ENCODE assay signal across 26 cellular contexts in the genomic region with DNA sequence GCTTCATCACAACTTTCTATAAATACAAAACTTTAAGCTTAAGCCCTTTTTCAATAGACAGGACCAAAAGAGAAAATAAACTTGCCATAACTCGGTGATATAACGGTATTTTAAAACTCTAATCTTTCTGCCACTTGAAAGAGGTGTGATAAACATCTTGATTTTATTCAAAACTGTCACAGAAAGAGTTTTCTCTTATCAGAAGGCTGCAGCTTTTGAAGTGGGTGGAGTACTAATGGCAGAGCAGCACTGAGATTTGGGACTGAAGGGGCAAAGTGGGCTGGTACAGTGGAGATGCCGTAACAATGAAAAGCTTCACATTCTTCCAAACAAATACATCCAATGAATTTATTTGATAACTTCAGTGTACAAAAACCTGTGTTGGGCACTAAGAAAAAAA.
"Had no signal": no experiment of that assay in that cellular context is flagged by ENCODE, and none has a peak within 500 bp of the region (broad histone marks: within the 10 kb centered on the region; RNA-seq: fewer than 3 reads in every experiment).

No MANE protein-coding gene starts in this region.

- H3K27me3 ChIP-seq: stomach, testis, thyroid gland, tibial nerve, transverse colon, upper lobe of left lung, upper lobe of right lung, uterus, vagina had no signal

- H3K4me1 ChIP-seq: stomach, suprapubic skin, testis, thyroid gland, tibial nerve, transverse colon, upper lobe of left lung, upper lobe of right lung, uterus, vagina had no signal

- H3K27ac ChIP-seq: stomach, suprapubic skin, testis, thoracic aorta, thyroid gland, tibial nerve, transverse colon, upper lobe of left lung, upper lobe of right lung, uterus, vagina had no signal

- DNase-seq: stimulated activated CD4-positive, alpha-beta T cell treated with anti-CD3 and anti-CD28 coated beads, Interleukin-2, amount 100 ng/mL, for 48 hours; stimulated activated CD4-positive, alpha-beta T cell treated with anti-CD3 and anti-CD28 coated beads, Interleukin-4, amount 100 ng/mL, for 1 hour; stimulated activated CD4-positive, alpha-beta T cell treated with anti-CD3 and anti-CD28 coated beads, Interleukin-4, amount 100 ng/mL, for 24 hours; stimulated activated CD4-positive, alpha-beta T cell treated with anti-CD3 and anti-CD28 coated beads, Interleukin-4, amount 100 ng/mL, for 4 hours; stimulated activated CD8-positive, alpha-beta memory T cell treated with anti-CD3 and anti-CD28 coated beads, Interleukin-4, amount 100 ng/mL, for 48 hours; stimulated activated naive B cell treated with anti-CD40 and anti-IgM and Interleukin-4, amounts not matched to agents 10 μg/mL and 1 μg/mL and 100 μg/mL, for 72 hours; stimulated activated naive CD4-positive, alpha-beta T cell; stimulated activated naive CD4-positive, alpha-beta T cell treated with Interleukin-2 at 50 U/mL for 16 hours; stimulated activated naive CD8-positive, alpha-beta T cell treated with anti-CD3 and anti-CD28 coated beads, Interleukin-15, amount 100 ng/mL, for 72 hours; stimulated activated naive CD8-positive, alpha-beta T cell treated with anti-CD3 and anti-CD28 coated beads, Interleukin-15, Interleukin-2, amounts not matched to agents 100 U/mL and 50 U/mL, for 24 hours; stomach; substantia nigra; testis; thyroid gland; transverse colon; trophoblast cell; upper lobe of left lung; upper lobe of right lung; uterus had no signal

- H3K9me3 ChIP-seq: stomach, suprapubic skin, testis, thoracic aorta, thyroid gland, tibial nerve, transverse colon, upper lobe of left lung, upper lobe of right lung, uterus, vagina had no signal

- FAIRE-seq: urothelium cell line had no signal

- H3K4me3 ChIP-seq: stomach, suprapubic skin, testis, thoracic aorta, thyroid gland, tibial nerve, transverse colon, upper lobe of left lung, upper lobe of right lung, uterus, vagina had no signal

- ATAC-seq: stimulated activated effector memory CD8-positive, alpha-beta T cell treated with anti-CD3 and anti-CD28 coated beads, Interleukin-12 subunit alpha, Interleukin-12 subunit beta, amount 100 ng/mL, for 72 hours; stimulated activated memory B cell treated with anti-CD40 and anti-IgM and Interleukin-4, amounts not matched to agents 10 μg/mL and 1 μg/mL and 100 μg/mL, for 72 hours; stimulated activated naive B cell treated with anti-CD40 and anti-IgM and Interleukin-4, amounts not matched to agents 10 μg/mL and 1 μg/mL and 100 μg/mL, for 72 hours; stimulated activated naive CD8-positive, alpha-beta T cell treated with anti-CD3 and anti-CD28 coated beads, Interleukin-15, amount 100 ng/mL, for 72 hours; stimulated activated naive CD8-positive, alpha-beta T cell treated with anti-CD3 and anti-CD28 coated beads, Interleukin-15, Interleukin-2, amounts not matched to agents 100 U/mL and 50 U/mL, for 24 hours; upper lobe of right lung had no signal

- H3K36me3 ChIP-seq: stomach, suprapubic skin, thoracic aorta, thyroid gland, tibial nerve, transverse colon, upper lobe of left lung, upper lobe of right lung, uterus, vagina had no signal
